In the genomic region with DNA sequence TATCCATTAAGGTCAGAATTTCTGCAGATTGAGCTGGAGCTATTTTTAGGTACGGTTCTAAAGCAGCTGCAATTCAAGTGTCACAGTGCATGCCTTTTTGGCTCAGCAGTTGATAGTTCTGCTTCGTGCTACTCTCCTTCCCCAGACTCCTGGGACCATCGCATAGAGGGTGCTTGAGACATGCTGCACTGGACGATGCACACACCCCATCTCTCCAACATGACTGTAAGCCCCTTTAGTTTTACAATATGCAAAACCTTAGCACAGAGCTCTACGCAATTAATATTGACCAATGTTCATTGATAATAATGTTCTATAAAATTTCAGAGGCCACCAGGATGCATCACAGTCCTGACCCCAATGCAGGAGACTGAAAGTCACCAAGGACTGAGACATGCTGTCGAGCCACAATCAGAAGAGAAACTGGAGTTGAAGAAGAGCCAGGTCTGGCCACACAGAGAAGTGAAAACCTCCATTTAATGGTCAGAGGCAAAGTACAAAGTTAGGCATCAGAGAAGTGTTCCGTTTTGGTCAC, we compare ENCODE assay signal across 8 cellular contexts.
DNase-seq lines count a peak whose midpoint lies in the region; ATAC-seq and TF ChIP-seq lines count a peak whose summit lies in the region.

No MANE protein-coding gene starts in this region.

- no peaks in the 10 kb centered on the region for H3K36me3 Mint-ChIP-seq in immature natural killer cell

- H3K27ac Mint-ChIP-seq in immature natural killer cell = no peak overlapping the region

- peak; percentile 61 for ATAC-seq in GM21367 (IDR thresholded peaks at IDR 0.05; ENCODE audit: unreplicated experiment)
- peak; percentile 79 for ATAC-seq in HG03280 (IDR thresholded peaks at IDR 0.05; ENCODE audit: unreplicated experiment)

- H3K9me3 Mint-ChIP-seq in immature natural killer cell = peaks cover 0 to 6% (median 0%) of the 10 kb centered on the region in 6 donors

- peak overlapping the region; percentile 24 for H3K4me3 ChIP-seq in GM12875 (ENCODE audit: low read depth, low read length)

- peak; percentile 13 for DNase-seq in dermis blood vessel endothelial cell
- no peak for DNase-seq in immature natural killer cell
- DNase-seq in DMS 273 (lab: John Stamatoyannopoulos, UW; ENCODE audit: unreplicated experiment) = no peak
- DNase-seq in T-helper 2 cell = no peak
- DNase-seq in HPDE6-E6E7 (ENCODE audit: extremely low spot score) = no peak

- peaks cover 15 to 18% of the 10 kb centered on the region in 2 donors for H3K4me1 Mint-ChIP-seq in immature natural killer cell

- H3K4me3 Mint-ChIP-seq in immature natural killer cell = no peak overlapping the region

- no peak for TF ChIP-seq CTCF in GM12875 (IDR thresholded peaks at IDR 0.05; ENCODE audit: borderline replicate concordance, insufficient read depth, low read depth, low read length)

- peaks cover 4 to 8% (median 6%) of the 10 kb centered on the region in 3 donors for H3K27me3 Mint-ChIP-seq in immature natural killer cell (ENCODE audit: low read depth in 3 of 3)
